19 cellular contexts compared by ENCODE assay signal in the genomic region with DNA sequence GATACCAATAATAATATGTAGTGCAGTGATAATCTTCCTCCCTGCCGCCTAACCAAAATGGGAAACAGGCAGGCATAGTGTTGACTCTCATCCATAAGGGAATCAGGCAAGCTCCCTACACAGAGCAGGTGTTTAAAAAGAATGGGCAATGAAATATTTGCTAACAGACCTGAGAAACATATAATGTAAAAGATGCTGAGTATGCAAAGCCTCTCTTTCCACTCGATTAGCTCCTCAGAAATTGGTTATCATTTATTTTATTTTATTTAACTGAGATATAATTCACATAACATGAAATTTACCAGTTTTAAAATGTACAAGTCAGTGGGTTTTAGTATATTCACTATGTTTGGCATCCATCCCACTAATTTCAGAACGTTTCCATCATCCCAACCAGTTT.
DNase-seq lines count a peak whose midpoint lies in the region; ATAC-seq, FAIRE-seq and TF ChIP-seq lines count a peak whose summit lies in the region.
"Had no signal": no experiment of that assay in that cellular context is flagged by ENCODE, and none has a peak within 500 bp of the region (broad histone marks: within the 10 kb centered on the region; RNA-seq: fewer than 3 reads in every experiment).

No MANE protein-coding gene starts in this region.

- dilution Hi-C loops in IMR-90 (cut with HindIII; ENCODE audit: low sequenced_read_pairs, unreplicated experiment) = no loop called here

- H3K27me3 ChIP-seq in IMR-90 (ENCODE audit: control insufficient read depth, insufficient read depth, low read length) (no peaks in the 10 kb centered on the region), neuronal stem cell (ENCODE audit: control insufficient read depth in 3 of 3, insufficient read depth in 3 of 3, low read depth in 1 of 3, low read length in 3 of 3) (no peaks in the 10 kb centered on the region), prostate gland (replicated peaks; ENCODE audit: insufficient read depth) (no peaks in the 10 kb centered on the region), MM.1S (replicated peaks; ENCODE audit: insufficient read depth, low read length) (no peaks in the 10 kb centered on the region)
- H3K27me3 ChIP-seq: BLaER1 had no signal

- H3K4me3 ChIP-seq in IMR-90 (ENCODE audit: insufficient read depth, low read depth, low read length) (no peak overlapping the region), neuronal stem cell (ENCODE audit: low read length in 2 of 2) (no peak overlapping the region), prostate gland (no peak overlapping the region), MM.1S (ENCODE audit: low read length) (no peak overlapping the region)
- H3K4me3 ChIP-seq: BLaER1, GM23248 had no signal

- no peaks in the 10 kb centered on the region for H3F3A ChIP-seq in MM.1S (ENCODE audit: insufficient read depth, low read length)

- H3K4me1 ChIP-seq in IMR-90 (ENCODE audit: control insufficient read depth, insufficient read depth, low read length) (no peaks in the 10 kb centered on the region), neuronal stem cell (ENCODE audit: control insufficient read depth in 2 of 2, insufficient read depth in 1 of 2, low read depth in 1 of 2, low read length in 2 of 2) (no peaks in the 10 kb centered on the region), prostate gland (replicated peaks) (no peaks in the 10 kb centered on the region), MM.1S (ENCODE audit: low read length) (no peaks in the 10 kb centered on the region)
- H3K4me1 ChIP-seq: BLaER1, Caco-2 had no signal

- BruUV-seq in IMR-90 (replicated peaks; lab: Mats Ljungman, UMichigan) = no TSS peak

- DNase-seq in GM12891 (ENCODE audit: insufficient read length, low spot score) (no peak), IMR-90 (no peak), neuronal stem cell (ENCODE audit: low spot score) (no peak), prostate gland (ENCODE audit: low spot score) (no peak), MM.1S (no peak), NCI-H2196 treated with DMSO at 0.1 percent for 48 hours (lab: John Stamatoyannopoulos, UW; ENCODE audit: unreplicated experiment) (no peak)
- DNase-seq: Caco-2; CD4-positive, CD25-positive, alpha-beta regulatory T cell; CD8-positive, alpha-beta T cell; DMS153; DND-41; GM23248; H7; HCEC 1CT had no signal

- H3K9ac ChIP-seq in IMR-90 (ENCODE audit: low read depth, low read length) (no peak overlapping the region), neuronal stem cell (ENCODE audit: low read depth, low read length, poor library complexity) (no peak overlapping the region), MM.1S (ENCODE audit: low read length) (no peak overlapping the region)
- H3K9ac ChIP-seq: BLaER1, GM23248 had no signal

- H4K5ac ChIP-seq in IMR-90 (ENCODE audit: low read depth, low read length) = no peak overlapping the region

- ATAC-seq in IMR-90 (ENCODE audit: low read depth) = no peak
- ATAC-seq: CD8-positive, alpha-beta T cell had no signal

- H3K79me1 ChIP-seq in IMR-90 (ENCODE audit: low read depth in 1 of 2, low read length in 2 of 2) (no peaks in the 10 kb centered on the region), neuronal stem cell (ENCODE audit: low read depth, low read length) (no peaks in the 10 kb centered on the region)

- WGBS in IMR-90 (ENCODE audit: extremely low coverage in 2 of 2, insufficient read length in 1 of 2), 2 experiments = no CpG with 5 or more reads among the region's 3 CpGs
- no CpG with 5 or more reads among the region's 3 CpGs for WGBS in neuronal stem cell (ENCODE audit: extremely low coverage in 2 of 2, insufficient read length in 2 of 2, insufficient replicate concordance in 1 of 2), 2 donors
- WGBS in prostate gland = 80% methylated on average over 3 of the region's 3 CpGs

- H3K9me1 ChIP-seq in IMR-90 (ENCODE audit: insufficient read depth, low read length) = no peaks in the 10 kb centered on the region

- H3K4ac ChIP-seq in IMR-90 (ENCODE audit: low read depth, low read length) (no peak overlapping the region), neuronal stem cell (ENCODE audit: low read length) (no peak overlapping the region)

- H4K91ac ChIP-seq in IMR-90 (ENCODE audit: insufficient read depth, low read depth, low read length) (no peak overlapping the region), neuronal stem cell (ENCODE audit: low read depth, low read length, poor library complexity) (no peak overlapping the region)

- H2BK20ac ChIP-seq in IMR-90 (ENCODE audit: low read depth, low read length) = no peak overlapping the region

- H2BK120ac ChIP-seq in IMR-90 (ENCODE audit: low read depth, low read length) = no peak overlapping the region
- no peak overlapping the region for H2BK120ac ChIP-seq in neuronal stem cell (ENCODE audit: low read depth, low read length)

- no peak overlapping the region for H2BK12ac ChIP-seq in neuronal stem cell (ENCODE audit: low read length)

- TF ChIP-seq CTCF in IMR-90 (conservative IDR thresholded peaks at IDR 0.05; ENCODE audit: low read depth, low read length) (no peak), prostate gland (IDR thresholded peaks at IDR 0.05) (no peak), MM.1S (IDR thresholded peaks at IDR 0.05; ENCODE audit: low read length) (no peak)

- H2AK5ac ChIP-seq in IMR-90 (ENCODE audit: low read depth, low read length) (no peak overlapping the region), neuronal stem cell (ENCODE audit: low read depth, low read length) (no peak overlapping the region)

- H4K8ac ChIP-seq in IMR-90 (ENCODE audit: low read depth in 2 of 2, low read length in 2 of 2) (no peak overlapping the region), neuronal stem cell (ENCODE audit: low read depth, low read length) (no peak overlapping the region)

- H3K23ac ChIP-seq in IMR-90 (ENCODE audit: low read depth, low read length) (no peak overlapping the region), neuronal stem cell (ENCODE audit: low read depth, low read length, poor library complexity) (no peak overlapping the region)

- H3K18ac ChIP-seq in IMR-90 (ENCODE audit: low read depth, low read length) (no peak overlapping the region), neuronal stem cell (ENCODE audit: low read length) (no peak overlapping the region)

- POLR2A ChIA-PET in IMR-90 (lab: Charles Lee; ENCODE audit: unreplicated experiment) = no interaction called here

- no peak overlapping the region for H2BK15ac ChIP-seq in IMR-90 (ENCODE audit: low read depth, low read length)
- no peak overlapping the region for H2BK15ac ChIP-seq in neuronal stem cell (ENCODE audit: low read length)

- H4K20me1 ChIP-seq in IMR-90 (ENCODE audit: insufficient read depth, low read length) (no peaks in the 10 kb centered on the region), MM.1S (ENCODE audit: insufficient read depth, low read length) (no peaks in the 10 kb centered on the region)
- H4K20me1 ChIP-seq: BLaER1 had no signal

- H3K79me2 ChIP-seq in MM.1S (ENCODE audit: low read length) = no peaks in the 10 kb centered on the region

- no peak overlapping the region for H3K27ac ChIP-seq in IMR-90 (ENCODE audit: insufficient read depth, low read length)
- H3K27ac ChIP-seq in neuronal stem cell (replicated peaks; ENCODE audit: low read length) = peak overlapping the region; percentile 10
- no peak overlapping the region for H3K27ac ChIP-seq in prostate gland
- no peak overlapping the region for H3K27ac ChIP-seq in MM.1S (ENCODE audit: low read length)
- H3K27ac ChIP-seq: BLaER1, C4-2B, GM23248 had no signal

- TF ChIP-seq POLR2A in GM12891 (IDR thresholded peaks at IDR 0.05; ENCODE audit: low read depth, low read length) (no peak), IMR-90 (IDR thresholded peaks at IDR 0.05; ENCODE audit: low read depth, low read length) (no peak), prostate gland (IDR thresholded peaks at IDR 0.05) (no peak)

- H2BK5ac ChIP-seq in IMR-90 (ENCODE audit: low read depth, low read length, poor library complexity, severe bottlenecking) (no peak overlapping the region), neuronal stem cell (ENCODE audit: low read length) (no peak overlapping the region)

- CTCF ChIA-PET in IMR-90 (lab: Yijun Ruan, JAX) = no interaction called here

- peak; percentile 5 for FAIRE-seq in GM12891 (lab: Jason Lieb, UNC)
- FAIRE-seq: G401.6, GM19239, H1 had no signal

- in situ Hi-C loops in IMR-90 (cut with MboI; ENCODE audit: low sequenced_read_pairs) = no loop called here

- H3K36me3 ChIP-seq in IMR-90 (ENCODE audit: control insufficient read depth, insufficient read depth, low read length) (no peaks in the 10 kb centered on the region), neuronal stem cell (replicated peaks in 1 of 2; ENCODE audit: control insufficient read depth in 2 of 2, insufficient read depth in 2 of 2, low read length in 2 of 2) (no peaks in the 10 kb centered on the region), prostate gland (no peaks in the 10 kb centered on the region), MM.1S (replicated peaks; ENCODE audit: insufficient read depth, low read length) (no peaks in the 10 kb centered on the region)
- H3K36me3 ChIP-seq: BLaER1 had no signal

- H2AK9ac ChIP-seq in IMR-90 (replicated peaks; ENCODE audit: low read depth, low read length, poor library complexity) = no peak overlapping the region

- no peak overlapping the region for H3K56ac ChIP-seq in IMR-90 (ENCODE audit: extremely low read depth, insufficient read depth, low read length)

- H3K4me2 ChIP-seq in IMR-90 (ENCODE audit: low read depth, low read length) (no peak overlapping the region), neuronal stem cell (ENCODE audit: insufficient read depth, low read length, poor library complexity, severe bottlenecking) (no peak overlapping the region), MM.1S (ENCODE audit: low read depth, low read length) (no peak overlapping the region)
- H3K4me2 ChIP-seq: BLaER1 had no signal

- H3K9me3 ChIP-seq in IMR-90 (ENCODE audit: control insufficient read depth, insufficient read depth, low read length) = no peaks in the 10 kb centered on the region
- H3K9me3 ChIP-seq in neuronal stem cell (replicated peaks in 1 of 2; ENCODE audit: control insufficient read depth in 2 of 2, insufficient read depth in 1 of 2, low read depth in 1 of 2, low read length in 2 of 2) = no peaks in the 10 kb centered on the region
- H3K9me3 ChIP-seq in prostate gland = no peaks in the 10 kb centered on the region
- no peaks in the 10 kb centered on the region for H3K9me3 ChIP-seq in MM.1S (replicated peaks; ENCODE audit: insufficient read depth, low read length)
- H3K9me3 ChIP-seq: BLaER1, Caco-2 had no signal

- H3K14ac ChIP-seq in IMR-90 (replicated peaks; ENCODE audit: low read depth, low read length) (no peak overlapping the region), neuronal stem cell (ENCODE audit: low read length) (no peak overlapping the region)

- intact Hi-C loops in IMR-90 (cut with micrococcal nuclease) = no loop called here
- intact Hi-C loops in prostate gland (cut with DNase I) = no loop called here

- no peaks in the 10 kb centered on the region for H3K9me2 ChIP-seq in MM.1S (replicated peaks; ENCODE audit: insufficient read depth, low read length)

- TF ChIP-seq RAD21 in IMR-90 (IDR thresholded peaks at IDR 0.05; ENCODE audit: low read length) = no peak

- H2AFZ ChIP-seq in IMR-90 (replicated peaks; ENCODE audit: low read length, poor library complexity) (no peak overlapping the region), neuronal stem cell (ENCODE audit: low read length) (no peak overlapping the region), MM.1S (ENCODE audit: low read length) (no peak overlapping the region)
- H2AFZ ChIP-seq: GM23248 had no signal

TF ChIP-seq in IMR-90, 13 proteins besides CTCF, POLR2A, EP300 and RAD21 (continues in another document):
- TF ChIP-seq MAFK (IDR thresholded peaks at IDR 0.05; ENCODE audit: low read depth, low read length) (peak; percentile 49), SMC3 (IDR thresholded peaks at IDR 0.05; ENCODE audit: low read depth, low read length) (no peak)
